8 cellular contexts compared by ENCODE assay signal in genomic region chr1:220732621-220733020, GRCh38. TPM values are rescaled to one million over a fixed set of nuclear protein-coding genes. Genes with fewer than 3 reads are reported as not detected.
A peak's percentile ranks its signal among the peaks of the same experiment; 100 is the strongest.
DNase-seq lines count a peak whose midpoint lies in the region; ATAC-seq, FAIRE-seq and TF ChIP-seq lines count a peak whose summit lies in the region.

No MANE protein-coding gene starts in this region.

- WGBS in H1 (ENCODE audit: extremely low coverage in 1 of 2, insufficient coverage in 1 of 2, insufficient read length in 1 of 2, insufficient replicate concordance in 2 of 2, low coverage in 1 of 2, low lambda C conversion rate in 2 of 2, missing lambda C conversion rate in 1 of 2), 2 experiments, result 88% methylated on average over 7 of the region's 7 CpGs; no CpG with 5 or more reads in 1 of the 2 experiments

- H3K27me3 Mint-ChIP-seq in activated CD4-positive, alpha-beta T cell treated with anti-CD3 and anti-CD28 coated beads, Interleukin-2, amount 10 ng/mL, durations not matched to agents 7 days and 5 days, result peaks cover 5% of the 10 kb centered on the region

- H3K36me3 ChIP-seq in H1 (ENCODE audit: control insufficient read depth in 2 of 4, insufficient read depth in 4 of 4, low read length in 3 of 4) (no peaks in the 10 kb centered on the region), parathyroid adenoma (ENCODE audit: control insufficient read depth, insufficient read depth, low read length) (no peaks in the 10 kb centered on the region)

- TF ChIP-seq CTCF in H1 (IDR thresholded peaks at IDR 0.05; ENCODE audit: control extremely low read depth in 1 of 3, insufficient read depth in 1 of 3, low read depth in 1 of 3, low read length in 3 of 3) (no peak), parathyroid adenoma (IDR thresholded peaks at IDR 0.05) (no peak)

- H3K14ac ChIP-seq in H1 (ENCODE audit: insufficient read length), result no peak overlapping the region

- peak overlapping the region; percentile 80; the same call in 1 of the 2 replicates for H2BK12ac ChIP-seq in H1 (ENCODE audit: low read depth, low read length)

- no peak overlapping the region for H4K5ac ChIP-seq in H1 (ENCODE audit: insufficient read length, low read depth, low read length)

- FAIRE-seq in H1 (lab: Jason Lieb, UNC), result no peak

- no peak overlapping the region for H3K23ac ChIP-seq in H1 (ENCODE audit: insufficient read length)

- H3K4ac ChIP-seq in H1 (replicated peaks; ENCODE audit: insufficient read length, low read depth, low read length), result no peak overlapping the region

- DNase-seq in H1 (ENCODE audit: low read depth in 1 of 2, low spot score in 2 of 2), result no peak
- DNase-seq in stimulated activated CD8-positive, alpha-beta memory T cell treated with anti-CD3 and anti-CD28 coated beads, Interleukin-4, amount 100 ng/mL, for 48 hours, result no peak
- DNase-seq in activated CD4-positive, alpha-beta T cell treated with anti-CD3 and anti-CD28 coated beads, Interleukin-2, amount 10 ng/mL, durations not matched to agents 7 days and 5 days, result no peak
- DNase-seq in T-helper 9 cell, result no peak
- no peak for DNase-seq in NCI-H1694 (lab: John Stamatoyannopoulos, UW)

- H3K4me2 ChIP-seq in H1 (ENCODE audit: insufficient read depth in 1 of 2, low read depth in 2 of 2, low read length in 2 of 2) (no peak overlapping the region), parathyroid adenoma (ENCODE audit: low read length) (peak overlapping the region; percentile 20)

- H2AFZ ChIP-seq in H1 (ENCODE audit: low read length), result peak overlapping the region; percentile 49; the same call in 1 of the 2 replicates
- H2AFZ ChIP-seq in parathyroid adenoma, result peak overlapping the region; percentile 68

- no peak overlapping the region for H4K91ac ChIP-seq in H1 (replicated peaks; ENCODE audit: insufficient read length, low read length)

- H3K79me2 ChIP-seq in H1 (ENCODE audit: control insufficient read depth in 1 of 2, insufficient read depth in 2 of 2, low read length in 2 of 2) (no peaks in the 10 kb centered on the region), parathyroid adenoma (no peaks in the 10 kb centered on the region)

- no peaks in the 10 kb centered on the region for H3K27me3 ChIP-seq in H1 (replicated peaks in 1 of 4; ENCODE audit: control insufficient read depth in 3 of 4, extremely low read depth in 1 of 4, insufficient read depth in 3 of 4, low read length in 3 of 4)
- no peaks in the 10 kb centered on the region for H3K27me3 ChIP-seq in parathyroid adenoma (ENCODE audit: control insufficient read depth, insufficient read depth, low read length)

- H3K9me3 Mint-ChIP-seq in activated CD4-positive, alpha-beta T cell treated with anti-CD3 and anti-CD28 coated beads, Interleukin-2, amount 10 ng/mL, durations not matched to agents 7 days and 5 days, result no peaks in the 10 kb centered on the region

- no peak overlapping the region for H3K56ac ChIP-seq in H1 (replicated peaks; ENCODE audit: insufficient read length, low read depth, low read length)

- H2BK15ac ChIP-seq in H1 (ENCODE audit: low read length), result no peak overlapping the region

- H4K8ac ChIP-seq in H1 (ENCODE audit: extremely low read depth, insufficient read depth, low read length), result no peak overlapping the region

- H3K9ac ChIP-seq in H1 (replicated peaks in 1 of 4; ENCODE audit: extremely low read depth in 1 of 4, low read depth in 3 of 4, low read length in 3 of 4) (no peak overlapping the region), parathyroid adenoma (no peak overlapping the region)

- no peaks in the 10 kb centered on the region for H3K36me3 Mint-ChIP-seq in activated CD4-positive, alpha-beta T cell treated with anti-CD3 and anti-CD28 coated beads, Interleukin-2, amount 10 ng/mL, durations not matched to agents 7 days and 5 days (ENCODE audit: low read depth)

- no peaks in the 10 kb centered on the region; the same call in 1 of the 2 replicates for H3K23me2 ChIP-seq in H1 (ENCODE audit: low read depth, low read length)

- H3K9me3 ChIP-seq in H1 (ENCODE audit: insufficient read depth in 2 of 2, low read depth in 1 of 2, low read length in 1 of 2) (no peaks in the 10 kb centered on the region), parathyroid adenoma (ENCODE audit: control insufficient read depth, low read length) (no peaks in the 10 kb centered on the region)

- no peak overlapping the region for H3K4me3 Mint-ChIP-seq in activated CD4-positive, alpha-beta T cell treated with anti-CD3 and anti-CD28 coated beads, Interleukin-2, amount 10 ng/mL, durations not matched to agents 7 days and 5 days

- H3K18ac ChIP-seq in H1 (ENCODE audit: extremely low read depth, low read length), result no peak overlapping the region

- H4K20me1 ChIP-seq in H1 (replicated peaks in 1 of 2; ENCODE audit: control insufficient read depth in 1 of 2, insufficient read depth in 2 of 2, low read length in 2 of 2), result no peaks in the 10 kb centered on the region

- H2BK20ac ChIP-seq in H1 (ENCODE audit: low read length), result no peak overlapping the region

- TF ChIP-seq POLR2A in H1 (IDR thresholded peaks at IDR 0.05; ENCODE audit: control extremely low read depth in 1 of 2, low read depth in 2 of 2, low read length in 2 of 2), result no peak

- H2AK5ac ChIP-seq in H1 (ENCODE audit: low read depth, low read length), result no peak overlapping the region

- TF ChIP-seq RAD21 in H1 (IDR thresholded peaks at IDR 0.05 in 1 of 2, conservative IDR thresholded peaks at IDR 0.05 in 1 of 2; ENCODE audit: low read depth in 2 of 2, low read length in 2 of 2), result no peak

- POLR2A ChIA-PET in H1 (lab: Charles Lee; ENCODE audit: partially characterized antibody), result interaction anchor here (1.3 to 2.6 kb wide), 2 partner anchors 9 to 15 kb away, joined by 4 to 14 read pairs; partner anchors contain the start of gene MTARC2
- POLR2A ChIA-PET in activated CD4-positive, alpha-beta T cell treated with anti-CD3 and anti-CD28 coated beads, Interleukin-2, amount 10 ng/mL, durations not matched to agents 7 days and 5 days (lab: Charles Lee), result no interaction called here

- no peak overlapping the region for H2BK120ac ChIP-seq in H1 (replicated peaks; ENCODE audit: low read depth, low read length)

- H3K4me3 ChIP-seq in H1 (ENCODE audit: extremely low read depth in 1 of 4, insufficient read depth in 2 of 4, low read depth in 3 of 4, low read length in 4 of 4) (no peak overlapping the region), parathyroid adenoma (ENCODE audit: low read depth, low read length) (no peak overlapping the region)

- H3K27ac ChIP-seq in H1 (ENCODE audit: low read depth, low read length) (no peak overlapping the region), parathyroid adenoma (peak overlapping the region; percentile 60)

- H3K27ac Mint-ChIP-seq in activated CD4-positive, alpha-beta T cell treated with anti-CD3 and anti-CD28 coated beads, Interleukin-2, amount 10 ng/mL, durations not matched to agents 7 days and 5 days, result no peak overlapping the region

- TF ChIP-seq EP300 in H1 (IDR thresholded peaks at IDR 0.05; ENCODE audit: borderline replicate concordance in 1 of 2, low read depth in 2 of 2, low read length in 2 of 2), result no peak

- CTCF ChIA-PET in H1 (lab: Charles Lee; ENCODE audit: partially characterized antibody), result interaction anchor here (0.6 to 4.0 kb wide), 24 partner anchors 10 to 525 kb away, joined by 3 to 27 read pairs (median 4); partner anchors contain the start of genes MTARC1 and MTARC2
- CTCF ChIA-PET in activated CD4-positive, alpha-beta T cell treated with anti-CD3 and anti-CD28 coated beads, Interleukin-2, amount 10 ng/mL, durations not matched to agents 7 days and 5 days (lab: Charles Lee), result interaction anchor here (1.0 to 1.3 kb wide), 6 partner anchors 9 to 38 kb away, joined by 3 to 5 read pairs (median 4); partner anchors contain the start of gene MTARC2

- H2BK5ac ChIP-seq in H1 (ENCODE audit: low read depth, low read length), result no peak overlapping the region

- ATAC-seq in GM18517 (IDR thresholded peaks at IDR 0.05; ENCODE audit: unreplicated experiment), result peak; percentile 14
- peak; percentile 10 for ATAC-seq in HG03439 (IDR thresholded peaks at IDR 0.05; ENCODE audit: unreplicated experiment)

- peaks cover 17% of the 10 kb centered on the region for H3K4me1 Mint-ChIP-seq in activated CD4-positive, alpha-beta T cell treated with anti-CD3 and anti-CD28 coated beads, Interleukin-2, amount 10 ng/mL, durations not matched to agents 7 days and 5 days

- H3K4me1 ChIP-seq in H1 (replicated peaks in 1 of 4; ENCODE audit: control insufficient read depth in 3 of 4, insufficient read depth in 4 of 4, low read length in 3 of 4), result peaks cover 0 to 2% (median 0%) of the 10 kb centered on the region in 4 experiments; a peak in 1 of 7 replicates
- H3K4me1 ChIP-seq in parathyroid adenoma, result no peaks in the 10 kb centered on the region

- H3K79me1 ChIP-seq in H1 (ENCODE audit: low read depth, low read length), result no peaks in the 10 kb centered on the region

RNA-seq across cellular contexts. Expression of gene MTARC2, which starts 15.5 kb away (rescaled TPM):
- total RNA-seq in H1 (2021; fragmentation: NEBNext Ultra II Directional; extraction: Animal tissue kit (Norgen Biotek cat#: 25700)), result 6.9 and 7.2 TPM in 2 replicates
- polyA plus RNA-seq in H1 (2011; rRNA removed), result 7.9 and 8.5 TPM in 2 replicates
- polyA plus RNA-seq in H1 (2011; cell fraction: cytosol; rRNA removed), result 7.9 TPM
- 7.3 TPM for polyA plus RNA-seq in H1 (2011; cell fraction: nucleus; rRNA removed)
- 4.8 to 6.2 TPM (median 5.7 TPM) in 4 replicates for polyA plus RNA-seq in H1 (2012, experiment 1 of 2)
- polyA plus RNA-seq in H1 (2012, experiment 2 of 2), result 2.5 TPM
- polyA plus RNA-seq in H1 (2013, experiment 1 of 2), result 4.7 TPM
- polyA plus RNA-seq in H1 (2013, experiment 2 of 2), result 4.9 TPM
- 3.9 and 4.5 TPM in 2 replicates for polyA minus RNA-seq in H1 (2011; rRNA and poly(A)+ RNA removed)
- 4.3 TPM for polyA minus RNA-seq in H1 (2011; cell fraction: cytosol; rRNA and poly(A)+ RNA removed)
- 12.4 TPM for polyA minus RNA-seq in H1 (2011; cell fraction: nucleus; rRNA and poly(A)+ RNA removed)
- total RNA-seq in activated CD4-positive, alpha-beta T cell treated with anti-CD3 and anti-CD28 coated beads, Interleukin-2, amount 10 ng/mL, durations not matched to agents 7 days and 5 days, result not detected

RNA-seq across cellular contexts. Expression of gene C1orf115, which starts 42.5 kb away (rescaled TPM):
- 5.6 and 6.4 TPM in 2 replicates for total RNA-seq in H1 (2021; fragmentation: NEBNext Ultra II Directional; extraction: Animal tissue kit (Norgen Biotek cat#: 25700))
- 3.5 and 3.9 TPM in 2 replicates for polyA plus RNA-seq in H1 (2011; rRNA removed)
- polyA plus RNA-seq in H1 (2011; cell fraction: cytosol; rRNA removed), result 5.8 TPM
- 3.1 TPM for polyA plus RNA-seq in H1 (2011; cell fraction: nucleus; rRNA removed)
- polyA plus RNA-seq in H1 (2012, experiment 1 of 2), result 6.4 to 8.8 TPM (median 7.5 TPM) in 4 replicates
- 3.1 TPM for polyA plus RNA-seq in H1 (2012, experiment 2 of 2)
- 3.6 TPM for polyA plus RNA-seq in H1 (2013, experiment 1 of 2)
- 3.7 TPM for polyA plus RNA-seq in H1 (2013, experiment 2 of 2)
- 4.5 and 4.6 TPM in 2 replicates for polyA minus RNA-seq in H1 (2011; rRNA and poly(A)+ RNA removed)
- 2.7 TPM for polyA minus RNA-seq in H1 (2011; cell fraction: cytosol; rRNA and poly(A)+ RNA removed)
- polyA minus RNA-seq in H1 (2011; cell fraction: nucleus; rRNA and poly(A)+ RNA removed), result 2.5 TPM
- under 1 TPM; 0.73 to 0.79 TPM for total RNA-seq in activated CD4-positive, alpha-beta T cell treated with anti-CD3 and anti-CD28 coated beads, Interleukin-2, amount 10 ng/mL, durations not matched to agents 7 days and 5 days

RNA-seq across cellular contexts. Expression of gene MTARC1, which starts 54.1 kb away (rescaled TPM):
- 42.4 and 46.2 TPM in 2 replicates for total RNA-seq in H1 (2021; fragmentation: NEBNext Ultra II Directional; extraction: Animal tissue kit (Norgen Biotek cat#: 25700))
- polyA plus RNA-seq in H1 (2011; rRNA removed), result 16.0 and 17.2 TPM in 2 replicates
- 19.1 TPM for polyA plus RNA-seq in H1 (2011; cell fraction: cytosol; rRNA removed)
- 21.8 TPM for polyA plus RNA-seq in H1 (2011; cell fraction: nucleus; rRNA removed)
- 31.8 to 45.8 TPM (median 34.8 TPM) in 4 replicates for polyA plus RNA-seq in H1 (2012, experiment 1 of 2)
- 12.2 TPM for polyA plus RNA-seq in H1 (2012, experiment 2 of 2)
- polyA plus RNA-seq in H1 (2013, experiment 1 of 2), result 26.7 TPM
- 30.8 TPM for polyA plus RNA-seq in H1 (2013, experiment 2 of 2)
- polyA minus RNA-seq in H1 (2011; rRNA and poly(A)+ RNA removed), result 16.7 and 18.1 TPM in 2 replicates
- 21.5 TPM for polyA minus RNA-seq in H1 (2011; cell fraction: cytosol; rRNA and poly(A)+ RNA removed)
- polyA minus RNA-seq in H1 (2011; cell fraction: nucleus; rRNA and poly(A)+ RNA removed), result 20.1 TPM
- not detected for total RNA-seq in activated CD4-positive, alpha-beta T cell treated with anti-CD3 and anti-CD28 coated beads, Interleukin-2, amount 10 ng/mL, durations not matched to agents 7 days and 5 days

Comparison
In these comparisons a context has a peak if more than half of its experiments do, and no peak if none do; other contexts are left out.
1. RNA of gene MTARC1, which starts 54.1 kb away (total RNA-seq): 42.4 to 46.2 TPM in H1; not detected in activated CD4-positive, alpha-beta T cell treated with anti-CD3 and anti-CD28 coated beads, Interleukin-2, amount 10 ng/mL, durations not matched to agents 7 days and 5 days; every median in the first group is over 10 times any median in the second.